ENCODE assay signal across 11 cellular contexts in genomic region chr15:25481208-25481862, GRCh38. TPM values are rescaled to one million over a fixed set of nuclear protein-coding genes. Genes with fewer than 3 reads are reported as not detected.
DNase-seq lines count a peak whose midpoint lies in the region; ATAC-seq and TF ChIP-seq lines count a peak whose summit lies in the region.
"Had no signal": no experiment of that assay in that cellular context is flagged by ENCODE, and none has a peak within 500 bp of the region (broad histone marks: within the 10 kb centered on the region; RNA-seq: fewer than 3 reads in every experiment).

No MANE protein-coding gene starts in this region.

- peaks cover 0 to 16% of the 10 kb centered on the region in 2 donors for H3K4me1 ChIP-seq in ascending aorta
- H3K4me1 ChIP-seq: BLaER1 treated with 17β-estradiol and CSF1 and Interleukin-3, amounts not matched to agents 10 nM and 100 nM had no signal

- intact Hi-C loops in ascending aorta (cut with DNase I): no loop called here

- no peaks in the 10 kb centered on the region for H3K36me3 ChIP-seq in ascending aorta
- H3K36me3 ChIP-seq: BLaER1 treated with 17β-estradiol and CSF1 and Interleukin-3, amounts not matched to agents 10 nM and 100 nM had no signal

- DNase-seq in AG08395 (ENCODE audit: low spot score) (peak; percentile 25), NCI-H1092 (lab: John Stamatoyannopoulos, UW) (peak; percentile 41), ascending aorta (ENCODE audit: low spot score in 2 of 2) (no peak), left kidney (ENCODE audit: low read depth, low spot score) (peak; percentile 66), omental fat pad (ENCODE audit: low spot score) (no peak), UCSD-AML1 (lab: John Stamatoyannopoulos, UW; ENCODE audit: unreplicated experiment) (no peak), SKM-1 (lab: John Stamatoyannopoulos, UW; ENCODE audit: unreplicated experiment) (no peak)
- DNase-seq: activated naive CD8-positive, alpha-beta T cell treated with anti-CD3 and anti-CD28 coated beads, Interleukin-2, amount 10 ng/mL, durations not matched to agents 7 days and 5 days had no signal

- no peaks in the 10 kb centered on the region for H3K27me3 ChIP-seq in ascending aorta
- H3K27me3 ChIP-seq: BLaER1 treated with 17β-estradiol and CSF1 and Interleukin-3, amounts not matched to agents 10 nM and 100 nM had no signal

- H3K9me3 ChIP-seq in ascending aorta: peaks cover 0 to 5% of the 10 kb centered on the region in 2 donors

- peak overlapping the region; percentile 6 to 37 for H3K4me3 ChIP-seq in ascending aorta
- H3K4me3 ChIP-seq: BLaER1 treated with 17β-estradiol and CSF1 and Interleukin-3, amounts not matched to agents 10 nM and 100 nM; SK-N-MC had no signal

- ATAC-seq in omental fat pad (ENCODE audit: low FRiP score) (no peak), HG03095 (IDR thresholded peaks at IDR 0.05; ENCODE audit: unreplicated experiment) (no peak)

- TF ChIP-seq CTCF in ascending aorta (IDR thresholded peaks at IDR 0.05) (no peak), omental fat pad (IDR thresholded peaks at IDR 0.05) (no peak)

- H3K27ac ChIP-seq in ascending aorta: peak overlapping the region in 1 of 2 donors; percentile 54
- H3K27ac ChIP-seq: BLaER1 treated with 17β-estradiol and CSF1 and Interleukin-3, amounts not matched to agents 10 nM and 100 nM; SK-N-MC had no signal

RNA-seq across cellular contexts. Expression of gene UBE3A, which starts 42.5 kb away (rescaled TPM):
- total RNA-seq in ascending aorta (34.1 TPM), omental fat pad (10 to 100 TPM; 54.1 to 71.6 (median 61.9) TPM)

Comparison
In these comparisons a context has a peak if more than half of its experiments do, and no peak if none do; other contexts are left out.
1. DNase-seq: peak in AG08395 (single experiment), NCI-H1092 (single experiment) and left kidney (single experiment); none in ascending aorta (0 of 2), omental fat pad (single experiment), UCSD-AML1 (single experiment) and SKM-1 (single experiment).